ENCODE assay signal across 1 cellular context in genomic region chr15:75532413-75533250, GRCh38.
TF ChIP-seq lines count a peak whose summit lies in the region.

No MANE protein-coding gene starts in this region.

TF ChIP-seq in H1, 55 proteins besides CTCF, POLR2A, EP300 and RAD21 (continued from another document):
- no peak for TF ChIP-seq KDM4A (IDR thresholded peaks at IDR 0.05; ENCODE audit: low read depth, low read length, severe bottlenecking)
- TF ChIP-seq TEAD4 (IDR thresholded peaks at IDR 0.05; ENCODE audit: low read depth, low read length), result no peak
- no peak for TF ChIP-seq RFX5 (IDR thresholded peaks at IDR 0.05; ENCODE audit: borderline replicate concordance, low read depth, low read length)
- TF ChIP-seq TCF12 (IDR thresholded peaks at IDR 0.05; ENCODE audit: low read depth, low read length), result no peak
- no peak for TF ChIP-seq ATF3 (IDR thresholded peaks at IDR 0.05; ENCODE audit: insufficient read depth, low read depth, low read length)
- TF ChIP-seq CEBPB (IDR thresholded peaks at IDR 0.05; ENCODE audit: low read depth, low read length), result no peak
- no peak for TF ChIP-seq JUND (IDR thresholded peaks at IDR 0.05; ENCODE audit: low read length)
